In genomic region chr20:51481311-51481997, GRCh38 we compare ENCODE assay signal across 11 cellular contexts.
DNase-seq lines count a peak whose midpoint lies in the region; ATAC-seq and TF ChIP-seq lines count a peak whose summit lies in the region.
"Had no signal": no experiment of that assay in that cellular context is flagged by ENCODE, and none has a peak within 500 bp of the region (broad histone marks: within the 10 kb centered on the region; RNA-seq: fewer than 3 reads in every experiment).

No MANE protein-coding gene starts in this region.

- H3K4me3 Mint-ChIP-seq in activated CD4-positive, alpha-beta memory T cell treated with anti-CD3 and anti-CD28 coated beads, Interleukin-2, amount 10 ng/mL, durations not matched to agents 7 days and 5 days: peak overlapping the region; percentile 58
- H3K4me3 Mint-ChIP-seq in endothelial cell (ENCODE audit: unreplicated experiment) (no peak overlapping the region), H9 (no peak overlapping the region)

- no peak overlapping the region for H2BK20ac ChIP-seq in H9 (ENCODE audit: low read depth, low read length, poor library complexity, severe bottlenecking)

- DNase-seq in activated CD4-positive, alpha-beta memory T cell treated with anti-CD3 and anti-CD28 coated beads, Interleukin-2, amount 10 ng/mL, durations not matched to agents 7 days and 5 days: peak; percentile 63
- DNase-seq in endothelial cell (ENCODE audit: low spot score) (peak; percentile 26), vagina (ENCODE audit: extremely low spot score in 2 of 2) (no peak), H9 (no peak), colonic mucosa (no peak)
- DNase-seq in stimulated activated CD8-positive, alpha-beta memory T cell treated with anti-CD3 and anti-CD28 coated beads, Interleukin-15, amount 100 ng/mL, for 4 hours (ENCODE audit: low read depth in 2 of 2): peak; percentile 32 to 41
- DNase-seq: NCI-H1694, SIG-M5 had no signal

- no peak overlapping the region for H4K8ac ChIP-seq in H9 (replicated peaks; ENCODE audit: insufficient read length, low read depth, low read length)

- H2BK120ac ChIP-seq in H9 (ENCODE audit: low read depth, low read length, poor library complexity, severe bottlenecking): no peak overlapping the region

- H2BK5ac ChIP-seq in H9 (ENCODE audit: insufficient read length, low read length): no peak overlapping the region

- TF ChIP-seq POLR2A in vagina (IDR thresholded peaks at IDR 0.05): no peak

- H3T11ph ChIP-seq in H9 (ENCODE audit: low read length): no peak overlapping the region

- no peak overlapping the region for H4K5ac ChIP-seq in H9 (ENCODE audit: insufficient read length, low read depth, low read length)

- H3K4me2 ChIP-seq in H9 (ENCODE audit: insufficient read depth, insufficient read length, low read length): no peak overlapping the region

- H3K79me1 ChIP-seq in H9 (ENCODE audit: insufficient read depth, low read depth, low read length, poor library complexity, severe bottlenecking): no peaks in the 10 kb centered on the region

- no peaks in the 10 kb centered on the region for H3K4me1 ChIP-seq in vagina
- 0 out of 2 replicates have a peak, but pooled peaks cover 2% of the 10 kb centered on the region for H3K4me1 ChIP-seq in H9 (ENCODE audit: insufficient read depth, low read length)
- H3K4me1 ChIP-seq in colonic mucosa: no peaks in the 10 kb centered on the region
- H3K4me1 ChIP-seq: Caco-2 had no signal

- H2BK12ac ChIP-seq in H9 (ENCODE audit: insufficient read length, low read depth, low read length): no peak overlapping the region

- no peak overlapping the region for H3K56ac ChIP-seq in H9 (ENCODE audit: insufficient read length, low read depth, low read length)

- no peaks in the 10 kb centered on the region for H3K79me2 ChIP-seq in H9 (ENCODE audit: insufficient read depth, low read length)

- TF ChIP-seq CTCF in endothelial cell (IDR thresholded peaks at IDR 0.05; ENCODE audit: unreplicated experiment) (no peak), vagina (IDR thresholded peaks at IDR 0.05) (no peak), H9 (conservative IDR thresholded peaks at IDR 0.05) (no peak), colonic mucosa (IDR thresholded peaks at IDR 0.05) (no peak)

- no peak overlapping the region for H3K9ac ChIP-seq in H9 (ENCODE audit: extremely low read depth, insufficient read length, low read length)
- H3K9ac ChIP-seq in colonic mucosa (ENCODE audit: low read depth in 2 of 2, low read length in 2 of 2): no peak overlapping the region

- no peak overlapping the region for H3K14ac ChIP-seq in H9 (ENCODE audit: insufficient read depth, low read length)

- peaks cover 3% of the 10 kb centered on the region for H3K9me3 Mint-ChIP-seq in activated CD4-positive, alpha-beta memory T cell treated with anti-CD3 and anti-CD28 coated beads, Interleukin-2, amount 10 ng/mL, durations not matched to agents 7 days and 5 days
- H3K9me3 Mint-ChIP-seq in endothelial cell (ENCODE audit: unreplicated experiment): peaks cover 4% of the 10 kb centered on the region
- peaks cover 0 to 4% of the 10 kb centered on the region in 2 experiments; a peak in 1 of 5 replicates for H3K9me3 Mint-ChIP-seq in H9

- no peak overlapping the region for H3K18ac ChIP-seq in H9 (ENCODE audit: insufficient read length, low read depth, low read length)

- no peaks in the 10 kb centered on the region for H3K27me3 Mint-ChIP-seq in activated CD4-positive, alpha-beta memory T cell treated with anti-CD3 and anti-CD28 coated beads, Interleukin-2, amount 10 ng/mL, durations not matched to agents 7 days and 5 days
- peaks cover 2% of the 10 kb centered on the region for H3K27me3 Mint-ChIP-seq in endothelial cell (ENCODE audit: unreplicated experiment)
- H3K27me3 Mint-ChIP-seq in H9 (ENCODE audit: low read depth): peaks cover 2% of the 10 kb centered on the region; the same call in 1 of the 2 replicates

- peaks cover 88% of the 10 kb centered on the region for H3K4me1 Mint-ChIP-seq in activated CD4-positive, alpha-beta memory T cell treated with anti-CD3 and anti-CD28 coated beads, Interleukin-2, amount 10 ng/mL, durations not matched to agents 7 days and 5 days
- H3K4me1 Mint-ChIP-seq in endothelial cell (ENCODE audit: unreplicated experiment) (peaks cover 26% of the 10 kb centered on the region), H9 (peaks cover 3 to 6% of the 10 kb centered on the region in 2 experiments)

- no peak overlapping the region for H3K27ac ChIP-seq in vagina
- no peak overlapping the region for H3K27ac ChIP-seq in H9 (ENCODE audit: insufficient read length, low read depth, low read length)
- H3K27ac ChIP-seq in colonic mucosa: no peak overlapping the region

- POLR2A ChIA-PET in activated CD4-positive, alpha-beta memory T cell treated with anti-CD3 and anti-CD28 coated beads, Interleukin-2, amount 10 ng/mL, durations not matched to agents 7 days and 5 days (lab: Charles Lee): interaction anchor here (0.7 to 2.7 kb wide), 13 partner anchors 11 to 523 kb away, joined by 3 to 23 read pairs (median 4); partner anchors contain the start of genes DPM1, MOCS3 and NFATC2

- CTCF ChIA-PET in activated CD4-positive, alpha-beta memory T cell treated with anti-CD3 and anti-CD28 coated beads, Interleukin-2, amount 10 ng/mL, durations not matched to agents 7 days and 5 days (lab: Charles Lee): interaction anchor here (0.6 to 2.3 kb wide), 4 partner anchors 12 to 115 kb away, joined by 3 to 12 read pairs (median 4); no protein-coding TSS in a partner anchor

- H3K23me2 ChIP-seq in H9 (ENCODE audit: insufficient read length, low read depth, low read length, poor library complexity, severe bottlenecking): no peaks in the 10 kb centered on the region

- H3K36me3 ChIP-seq in vagina (no peaks in the 10 kb centered on the region), colonic mucosa (no peaks in the 10 kb centered on the region)

- no peak overlapping the region for H4K91ac ChIP-seq in H9 (ENCODE audit: insufficient read length, low read depth, low read length)

- no peaks in the 10 kb centered on the region for H4K20me1 ChIP-seq in H9 (ENCODE audit: control insufficient read depth, insufficient read depth, insufficient read length)

- WGBS in H9 (ENCODE audit: extremely low coverage, insufficient read length, low lambda C conversion rate): no CpG with 5 or more reads among the region's 20 CpGs

- intact Hi-C loops in vagina (cut with DNase I) (no loop called here), colonic mucosa (cut with DNase I) (no loop called here)

- H3K4me3 ChIP-seq in vagina (no peak overlapping the region), colonic mucosa (no peak overlapping the region)

- H3K27ac Mint-ChIP-seq in activated CD4-positive, alpha-beta memory T cell treated with anti-CD3 and anti-CD28 coated beads, Interleukin-2, amount 10 ng/mL, durations not matched to agents 7 days and 5 days: peak overlapping the region; percentile 80
- H3K27ac Mint-ChIP-seq in endothelial cell (ENCODE audit: unreplicated experiment) (no peak overlapping the region), H9 (no peak overlapping the region; a peak in 1 of 7 replicates)

- no peak overlapping the region for H2AFZ ChIP-seq in H9 (ENCODE audit: low read length)

- H3K27me3 ChIP-seq in vagina: no peaks in the 10 kb centered on the region
- no peaks in the 10 kb centered on the region for H3K27me3 ChIP-seq in H9 (ENCODE audit: insufficient read depth, low read length)
- no peaks in the 10 kb centered on the region for H3K27me3 ChIP-seq in colonic mucosa

- no peak overlapping the region for H2BK15ac ChIP-seq in H9 (ENCODE audit: low read depth, low read length)

- no peak overlapping the region for H2AK5ac ChIP-seq in H9 (ENCODE audit: insufficient read length, low read length)

- no peak overlapping the region for H3K23ac ChIP-seq in H9 (ENCODE audit: insufficient read length, low read depth, low read length)

- H3K9me3 ChIP-seq in vagina: no peaks in the 10 kb centered on the region
- H3K9me3 ChIP-seq in H9 (ENCODE audit: control insufficient read depth, low read depth, low read length): no peaks in the 10 kb centered on the region
- no peaks in the 10 kb centered on the region for H3K9me3 ChIP-seq in colonic mucosa
- H3K9me3 ChIP-seq: Caco-2 had no signal

- no peak overlapping the region for H3K4ac ChIP-seq in H9 (ENCODE audit: low read depth, low read length)

- ATAC-seq in GM19328 (IDR thresholded peaks at IDR 0.05; ENCODE audit: unreplicated experiment) (peak; percentile 31), GM18870 (IDR thresholded peaks at IDR 0.05; ENCODE audit: unreplicated experiment) (no peak)

- H3K36me3 Mint-ChIP-seq in activated CD4-positive, alpha-beta memory T cell treated with anti-CD3 and anti-CD28 coated beads, Interleukin-2, amount 10 ng/mL, durations not matched to agents 7 days and 5 days (ENCODE audit: low read depth): peaks cover 78% of the 10 kb centered on the region
- H3K36me3 Mint-ChIP-seq in endothelial cell (ENCODE audit: low read depth, unreplicated experiment) (peaks cover 9% of the 10 kb centered on the region), H9 (ENCODE audit: insufficient read depth in 1 of 3, low read depth in 3 of 3) (peaks cover 0 to 2% (median 0%) of the 10 kb centered on the region in 3 experiments; a peak in 1 of 7 replicates)

Comparison
In these comparisons a context has a peak if more than half of its experiments do, and no peak if none do; other contexts are left out.
1. DNase-seq: peak in activated CD4-positive, alpha-beta memory T cell treated with anti-CD3 and anti-CD28 coated beads, Interleukin-2, amount 10 ng/mL, durations not matched to agents 7 days and 5 days (single experiment), endothelial cell (single experiment) and stimulated activated CD8-positive, alpha-beta memory T cell treated with anti-CD3 and anti-CD28 coated beads, Interleukin-15, amount 100 ng/mL, for 4 hours (2 of 2); none in vagina (0 of 2), H9 (single experiment) and colonic mucosa (single experiment).